Comparison of ENCODE assay signal across 16 cellular contexts in the genomic region with DNA sequence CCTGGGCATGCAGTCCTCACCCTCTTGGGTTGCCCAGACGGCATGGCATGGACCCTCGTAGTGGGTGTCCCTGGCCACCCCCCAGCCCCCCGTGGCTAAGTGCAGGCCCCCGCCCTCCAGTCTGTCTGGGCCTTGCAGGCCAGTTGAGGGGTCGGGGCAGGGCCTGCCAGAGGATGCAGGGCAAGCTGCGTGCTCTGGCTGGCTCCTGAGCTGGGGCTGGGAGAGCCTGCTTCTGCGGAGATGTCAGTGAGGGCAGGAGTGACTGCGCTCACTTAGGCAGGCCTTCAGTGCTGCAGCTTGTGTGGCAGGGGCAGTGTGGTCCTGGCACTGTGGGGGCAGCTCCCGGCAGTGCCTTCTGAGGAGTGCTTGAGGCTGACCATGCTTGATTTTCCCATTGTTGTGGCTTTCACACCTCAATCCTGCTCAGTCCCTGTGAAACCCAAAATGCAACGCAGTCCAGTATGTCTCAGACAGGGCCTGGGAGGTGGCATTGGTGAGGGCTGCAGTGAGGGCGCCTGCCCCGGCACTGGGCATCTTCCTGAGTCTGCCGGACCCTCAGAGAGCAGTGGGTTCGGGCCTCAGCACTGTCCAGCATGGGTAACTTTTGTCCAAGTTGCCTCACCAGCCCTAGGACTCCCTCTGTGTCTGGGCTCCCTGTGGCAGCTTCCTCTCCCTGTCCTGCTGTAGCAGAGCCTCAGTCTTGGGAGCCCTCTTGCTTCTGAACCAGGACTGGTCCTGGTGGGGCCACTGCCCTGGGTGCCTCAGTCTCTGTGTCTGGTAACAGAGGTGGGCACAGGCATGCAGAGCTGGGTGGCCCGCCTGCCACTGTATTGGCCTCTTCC.
DNase-seq lines count a peak whose midpoint lies in the region; ATAC-seq, FAIRE-seq and TF ChIP-seq lines count a peak whose summit lies in the region.
"Had no signal": no experiment of that assay in that cellular context is flagged by ENCODE, and none has a peak within 500 bp of the region (broad histone marks: within the 10 kb centered on the region; RNA-seq: fewer than 3 reads in every experiment).

No MANE protein-coding gene starts in this region.

- peak; percentile 11; the same call in 1 of the 3 replicates for ATAC-seq in HepG2
- ATAC-seq in HG02884 (IDR thresholded peaks at IDR 0.05; ENCODE audit: unreplicated experiment), result no peak

- no peaks in the 10 kb centered on the region for H3K27me3 Mint-ChIP-seq in activated naive CD4-positive, alpha-beta T cell treated with anti-CD3 and anti-CD28 coated beads, Interleukin-2, amount 50 U/mL, for 24 hours
- no peaks in the 10 kb centered on the region for H3K27me3 Mint-ChIP-seq in activated naive CD4-positive, alpha-beta T cell treated with anti-CD3 and anti-CD28 coated beads for 36 hours (ENCODE audit: low read depth)
- H3K27me3 Mint-ChIP-seq: IgD-negative memory B cell had no signal

- no peak overlapping the region for H3K27ac ChIP-seq in HepG2 (ENCODE audit: extremely low read length, insufficient read depth, low read length)
- no peak overlapping the region for H3K27ac ChIP-seq in tibial artery
- no peak overlapping the region for H3K27ac ChIP-seq in prostate gland

- no peaks in the 10 kb centered on the region for H3K9me3 Mint-ChIP-seq in activated naive CD4-positive, alpha-beta T cell treated with anti-CD3 and anti-CD28 coated beads, Interleukin-2, amount 50 U/mL, for 24 hours
- H3K9me3 Mint-ChIP-seq in activated naive CD4-positive, alpha-beta T cell treated with anti-CD3 and anti-CD28 coated beads for 36 hours, result no peaks in the 10 kb centered on the region
- H3K9me3 Mint-ChIP-seq: IgD-negative memory B cell had no signal

- peak overlapping the region; percentile 59 for H3K27ac Mint-ChIP-seq in activated naive CD4-positive, alpha-beta T cell treated with anti-CD3 and anti-CD28 coated beads, Interleukin-2, amount 50 U/mL, for 24 hours
- no peak overlapping the region for H3K27ac Mint-ChIP-seq in activated naive CD4-positive, alpha-beta T cell treated with anti-CD3 and anti-CD28 coated beads for 36 hours
- H3K27ac Mint-ChIP-seq: IgD-negative memory B cell had no signal

- H3K9ac ChIP-seq in adipocyte (ENCODE audit: low read length), result no peak overlapping the region
- H3K9ac ChIP-seq in HepG2 (ENCODE audit: insufficient read depth, low read depth, low read length), result no peak overlapping the region

- H2AFZ ChIP-seq in HepG2 (ENCODE audit: low read length), result no peak overlapping the region

- TF ChIP-seq POLR2A in HepG2 (IDR thresholded peaks at IDR 0.05; ENCODE audit: insufficient read depth in 1 of 2, low read depth in 2 of 2, low read length in 2 of 2) (no peak), prostate gland (IDR thresholded peaks at IDR 0.05) (no peak)

- no peak for DNase-seq in activated naive CD4-positive, alpha-beta T cell treated with anti-CD3 and anti-CD28 coated beads for 36 hours
- DNase-seq in adipocyte (ENCODE audit: low read depth) (peak; percentile 10), HepG2 (ENCODE audit: low spot score) (no peak), tibial artery (peak; percentile 19 to 61), NK-92 (lab: John Stamatoyannopoulos, UW; ENCODE audit: unreplicated experiment) (no peak), prostate gland (ENCODE audit: low spot score) (no peak)
- DNase-seq: AML-193; HCEC 1CT; hypothalamus; NCI-H187; stimulated activated naive CD4-positive, alpha-beta T cell treated with Interleukin-2 at 50 U/mL for 16 hours; T-helper 9 cell had no signal

- no peaks in the 10 kb centered on the region for H3K27me3 ChIP-seq in adipocyte (replicated peaks; ENCODE audit: control insufficient read depth, insufficient read depth, low read length)
- H3K27me3 ChIP-seq in HepG2 (ENCODE audit: control insufficient read depth in 1 of 2, insufficient read depth in 2 of 2, low read length in 2 of 2), result no peaks in the 10 kb centered on the region
- H3K27me3 ChIP-seq in tibial artery, result no peaks in the 10 kb centered on the region
- no peaks in the 10 kb centered on the region for H3K27me3 ChIP-seq in prostate gland (replicated peaks; ENCODE audit: insufficient read depth)

- in situ Hi-C loops in HepG2 (cut with HindIII; ENCODE audit: extremely low pct_ligation_motif_present, low pct_unique_long_range_greater_than_20kb), result no loop called here

- no peaks in the 10 kb centered on the region for H4K20me1 ChIP-seq in HepG2 (ENCODE audit: insufficient read depth, low read length)

- no peaks in the 10 kb centered on the region for H3K4me1 Mint-ChIP-seq in activated naive CD4-positive, alpha-beta T cell treated with anti-CD3 and anti-CD28 coated beads, Interleukin-2, amount 50 U/mL, for 24 hours
- no peaks in the 10 kb centered on the region for H3K4me1 Mint-ChIP-seq in activated naive CD4-positive, alpha-beta T cell treated with anti-CD3 and anti-CD28 coated beads for 36 hours (ENCODE audit: low read depth)
- H3K4me1 Mint-ChIP-seq: IgD-negative memory B cell had no signal

- no TSS peak for BruUV-seq in HepG2 (replicated peaks; lab: Mats Ljungman, UMichigan)

- no peak for FAIRE-seq in HepG2 (lab: Jason Lieb, UNC)
- FAIRE-seq: G401.6 had no signal

- no peak for TF ChIP-seq RAD21 in HepG2 (CRISPR knock-in tag; IDR thresholded peaks at IDR 0.05)

- no peak for TF ChIP-seq EP300 in HepG2 (IDR thresholded peaks at IDR 0.05; ENCODE audit: low read depth in 2 of 2, low read length in 2 of 2)
- TF ChIP-seq EP300 in HepG2 (CRISPR knock-in tag; IDR thresholded peaks at IDR 0.05; ENCODE audit: borderline replicate concordance), result no peak

- no peak overlapping the region for H3K4me2 ChIP-seq in HepG2 (ENCODE audit: low read depth, low read length)

- no peaks in the 10 kb centered on the region for H3K79me2 ChIP-seq in HepG2 (ENCODE audit: insufficient read depth, low read length)

- intact Hi-C loops in activated naive CD4-positive, alpha-beta T cell treated with anti-CD3 and anti-CD28 coated beads for 36 hours (cut with micrococcal nuclease), result no loop called here
- intact Hi-C loops in HepG2 (cut with micrococcal nuclease; ENCODE audit: unreplicated experiment), result no loop called here
- intact Hi-C loops in tibial artery (cut with DNase I; ENCODE audit: low total_unique reads), result no loop called here
- intact Hi-C loops in prostate gland (cut with DNase I), result no loop called here

- H3K9me3 ChIP-seq in adipocyte (ENCODE audit: control insufficient read depth, low read length) (no peaks in the 10 kb centered on the region), HepG2 (ENCODE audit: low read length) (no peaks in the 10 kb centered on the region), tibial artery (no peaks in the 10 kb centered on the region), prostate gland (no peaks in the 10 kb centered on the region)

- no peak for TF ChIP-seq CTCF in HepG2 (CRISPR knock-in tag; IDR thresholded peaks at IDR 0.05)
- no peak for TF ChIP-seq CTCF in tibial artery (IDR thresholded peaks at IDR 0.05)
- TF ChIP-seq CTCF in prostate gland (IDR thresholded peaks at IDR 0.05), result no peak

- POLR2A ChIA-PET in HepG2 (lab: Yijun Ruan, JAX), result no interaction called here

- 81% methylated on average over 7 of the region's 15 CpGs for WGBS in HepG2 (ENCODE audit: low lambda C conversion rate)
- 89% methylated on average over 12 of the region's 15 CpGs for WGBS in prostate gland

- H3K4me1 ChIP-seq in adipocyte (ENCODE audit: control insufficient read depth, insufficient read depth, low read length) (no peaks in the 10 kb centered on the region), HepG2 (ENCODE audit: insufficient read depth, low read length) (no peaks in the 10 kb centered on the region), tibial artery (no peaks in the 10 kb centered on the region), prostate gland (replicated peaks) (no peaks in the 10 kb centered on the region)

- no peak overlapping the region for H3K4me3 Mint-ChIP-seq in activated naive CD4-positive, alpha-beta T cell treated with anti-CD3 and anti-CD28 coated beads, Interleukin-2, amount 50 U/mL, for 24 hours
- no peak overlapping the region for H3K4me3 Mint-ChIP-seq in activated naive CD4-positive, alpha-beta T cell treated with anti-CD3 and anti-CD28 coated beads for 36 hours

- peaks cover 5% of the 10 kb centered on the region for H3K36me3 Mint-ChIP-seq in activated naive CD4-positive, alpha-beta T cell treated with anti-CD3 and anti-CD28 coated beads, Interleukin-2, amount 50 U/mL, for 24 hours
- H3K36me3 Mint-ChIP-seq in activated naive CD4-positive, alpha-beta T cell treated with anti-CD3 and anti-CD28 coated beads for 36 hours (ENCODE audit: low read depth), result peaks cover 4% of the 10 kb centered on the region

- no peak overlapping the region for H3K4me3 ChIP-seq in adipocyte (ENCODE audit: low read length)
- no peak overlapping the region for H3K4me3 ChIP-seq in HepG2 (replicated peaks in 1 of 3; ENCODE audit: insufficient read depth in 1 of 3, low read depth in 2 of 3, low read length in 3 of 3)
- no peak overlapping the region for H3K4me3 ChIP-seq in tibial artery
- no peak overlapping the region for H3K4me3 ChIP-seq in prostate gland

- CTCF ChIA-PET in activated naive CD4-positive, alpha-beta T cell treated with anti-CD3 and anti-CD28 coated beads for 36 hours (lab: Charles Lee), result no interaction called here
- CTCF ChIA-PET in HepG2 (lab: Yijun Ruan, JAX; ENCODE audit: low intra/inter-chr PET ratio, low total read pairs), result no interaction called here

- H3K36me3 ChIP-seq in adipocyte (ENCODE audit: control insufficient read depth, insufficient read depth, low read length, severe bottlenecking) (peaks cover 6% of the 10 kb centered on the region), HepG2 (replicated peaks in 1 of 2; ENCODE audit: control insufficient read depth in 1 of 2, insufficient read depth in 2 of 2, low read length in 2 of 2) (peaks cover 0 to 3% of the 10 kb centered on the region in 2 experiments; a peak in 3 of 5 replicates), tibial artery (peaks cover 11 to 67% (median 35%) of the 10 kb centered on the region in 3 donors), prostate gland (peaks cover 0 to 5% of the 10 kb centered on the region in 2 donors)

TF ChIP-seq in HepG2, 621 proteins besides CTCF, POLR2A, EP300 and RAD21 (continues in another document):
- TF ChIP-seq, protein P1, sequence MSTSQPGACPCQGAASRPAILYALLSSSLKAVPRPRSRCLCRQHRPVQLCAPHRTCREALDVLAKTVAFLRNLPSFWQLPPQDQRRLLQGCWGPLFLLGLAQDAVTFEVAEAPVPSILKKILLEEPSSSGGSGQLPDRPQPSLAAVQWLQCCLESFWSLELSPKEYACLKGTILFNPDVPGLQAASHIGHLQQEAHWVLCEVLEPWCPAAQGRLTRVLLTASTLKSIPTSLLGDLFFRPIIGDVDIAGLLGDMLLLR (CRISPR knock-in tag; IDR thresholded peaks at IDR 0.05), result no peak
- TF ChIP-seq, protein P2, sequence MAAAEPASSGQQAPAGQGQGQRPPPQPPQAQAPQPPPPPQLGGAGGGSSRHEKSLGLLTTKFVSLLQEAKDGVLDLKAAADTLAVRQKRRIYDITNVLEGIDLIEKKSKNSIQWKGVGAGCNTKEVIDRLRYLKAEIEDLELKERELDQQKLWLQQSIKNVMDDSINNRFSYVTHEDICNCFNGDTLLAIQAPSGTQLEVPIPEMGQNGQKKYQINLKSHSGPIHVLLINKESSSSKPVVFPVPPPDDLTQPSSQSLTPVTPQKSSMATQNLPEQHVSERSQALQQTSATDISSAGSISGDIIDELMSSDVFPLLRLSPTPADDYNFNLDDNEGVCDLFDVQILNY (CRISPR knock-in tag; conservative IDR thresholded peaks at IDR 0.05), result no peak

Comparison
In these comparisons a context has a peak if more than half of its experiments do, and no peak if none do; other contexts are left out.
1. DNase-seq: peak in adipocyte (single experiment) and tibial artery (2 of 2); none in activated naive CD4-positive, alpha-beta T cell treated with anti-CD3 and anti-CD28 coated beads for 36 hours (single experiment), HepG2 (single experiment), NK-92 (single experiment) and prostate gland (single experiment).